ENCODE assay signal across 21 cellular contexts in the genomic region with DNA sequence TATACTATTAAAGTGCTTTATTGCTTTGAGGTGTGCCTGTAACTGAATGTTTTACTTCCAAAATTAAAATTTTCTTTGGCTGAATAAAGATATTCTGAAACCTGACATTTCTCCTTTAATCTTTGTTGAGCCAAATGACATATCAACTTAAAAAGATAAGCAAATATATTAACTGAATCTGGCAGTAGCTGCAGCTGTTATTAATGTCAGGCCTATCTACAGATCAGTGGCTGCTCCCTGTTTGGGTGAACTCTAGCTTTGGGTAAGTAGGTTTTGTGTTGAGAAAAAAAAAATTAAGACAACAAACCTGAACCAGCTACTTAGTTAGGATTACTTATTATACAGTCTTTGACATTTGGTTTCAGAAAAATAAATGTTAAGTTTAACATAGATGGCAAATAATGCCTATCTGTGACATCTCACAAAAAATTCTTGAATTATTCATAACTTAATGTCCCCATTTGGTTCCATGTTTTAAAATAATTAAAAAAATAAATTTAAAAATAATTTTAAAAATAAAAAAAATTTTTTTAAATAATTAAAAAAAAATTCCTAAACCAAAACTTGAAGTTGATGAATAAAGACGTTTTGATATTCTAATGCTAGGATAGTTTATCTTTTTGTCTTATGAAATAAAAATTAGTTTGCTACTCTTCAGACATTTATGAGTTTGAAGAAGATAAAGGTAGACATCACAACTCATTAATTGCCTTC.
"Had no signal": no experiment of that assay in that cellular context is flagged by ENCODE, and none has a peak within 500 bp of the region (broad histone marks: within the 10 kb centered on the region; RNA-seq: fewer than 3 reads in every experiment).

No MANE protein-coding gene starts in this region.

- ATAC-seq: activated CD8-positive, alpha-beta T cell treated with anti-CD3 and anti-CD28 coated beads for 36 hours; activated naive CD4-positive, alpha-beta T cell treated with anti-CD3 and anti-CD28 coated beads, Interleukin-2, amount 50 U/mL, for 72 hours; activated T-cell treated with anti-CD3 and anti-CD28 coated beads, Interleukin-2, amount 50 U/mL, for 72 hours; gastroesophageal sphincter; left cardiac atrium; left ventricle myocardium superior; mucosa of descending colon; natural killer cell treated with Interleukin-12 subunit alpha and Interleukin-12 subunit beta and Interleukin-15 and Interleukin-18, amount 100 ng/mL, for 72 hours; stimulated activated naive B cell treated with anti-CD40 and anti-IgM and Interleukin-4, amounts not matched to agents 10 μg/mL and 1 μg/mL and 100 μg/mL, for 72 hours; upper lobe of right lung had no signal

- DNase-seq: activated B cell treated with CpG ODN at 0.5 μM for 24 hours; activated CD4-positive, alpha-beta T cell treated with anti-CD3 and anti-CD28 coated beads, Interleukin-2, amount 50 U/mL, for 1 hour; activated CD8-positive, alpha-beta T cell treated with anti-CD3 and anti-CD28 coated beads for 36 hours; activated naive CD4-positive, alpha-beta T cell; activated T-cell treated with anti-CD3 and anti-CD28 coated beads, Interleukin-2, amount 50 U/mL, for 72 hours; anterior cingulate cortex; effector CD8-positive, alpha-beta T cell; islet precursor cell; left cardiac atrium; left ventricle myocardium superior; mucosa of descending colon; retina; sigmoid colon; stimulated activated CD4-positive, alpha-beta T cell treated with anti-CD3 and anti-CD28 coated beads, Interleukin-1b, Interleukin-23, amount 100 ng/mL, for 48 hours; stimulated activated naive B cell treated with anti-CD40 and anti-IgM and Interleukin-4, amounts not matched to agents 10 μg/mL and 1 μg/mL and 100 μg/mL, for 72 hours; stomach; tibial artery; upper lobe of right lung had no signal
